8 cellular contexts compared by ENCODE assay signal in genomic region chr1:117051224-117052064, GRCh38. TPM values are rescaled to one million over a fixed set of nuclear protein-coding genes. Genes with fewer than 3 reads are reported as not detected.
DNase-seq lines count a peak whose midpoint lies in the region; ATAC-seq and TF ChIP-seq lines count a peak whose summit lies in the region.

No MANE protein-coding gene starts in this region.

- POLR2A ChIA-PET in CD4-positive, alpha-beta T cell (lab: Charles Lee): interaction anchor here (1.0 to 2.2 kb wide), 4 partner anchors 9 to 314 kb away, joined by 3 to 13 read pairs (median 4); partner anchors contain the start of gene TTF2

- no peaks in the 10 kb centered on the region for H3K9me3 ChIP-seq in CD4-positive, alpha-beta T cell (ENCODE audit: control insufficient read depth, low read length)
- no peaks in the 10 kb centered on the region for H3K9me3 ChIP-seq in lower lobe of right lung

- intact Hi-C loops in CD4-positive, alpha-beta T cell (cut with DNase I, micrococcal nuclease): loop anchor here (5.0 to 10.0 kb wide), 3 partner anchors 64 to 287 kb away; no protein-coding TSS in a partner anchor
- intact Hi-C loops in lower lobe of right lung (cut with DNase I): no loop called here

- no peaks in the 10 kb centered on the region for H3K27me3 Mint-ChIP-seq in CD4-positive, alpha-beta T cell
- no peaks in the 10 kb centered on the region for H3K27me3 Mint-ChIP-seq in activated T-cell treated with anti-CD3 and anti-CD28 coated beads, Interleukin-2, amount 50 U/mL, for 72 hours (ENCODE audit: low read depth)

- H3K27ac Mint-ChIP-seq in CD4-positive, alpha-beta T cell: peak overlapping the region; percentile 93
- H3K27ac Mint-ChIP-seq in activated T-cell treated with anti-CD3 and anti-CD28 coated beads, Interleukin-2, amount 50 U/mL, for 72 hours: peak overlapping the region; percentile 93

- CTCF ChIA-PET in CD4-positive, alpha-beta T cell (lab: Charles Lee): interaction anchor here (1.3 kb wide), 1 partner anchor 327 kb away, joined by 5 read pairs; no protein-coding TSS in a partner anchor

- DNase-seq in CD4-positive, alpha-beta T cell: peak in 4 of 10 experiments; percentile 13 to 29 (median 20)
- peak; percentile 68 for DNase-seq in GM20000 (ENCODE audit: low spot score)
- DNase-seq in HT-29 (ENCODE audit: low spot score): peak; percentile 38
- peak; percentile 45 to 46 for DNase-seq in activated T-cell treated with anti-CD3 and anti-CD28 coated beads, Interleukin-2, amount 50 U/mL, for 72 hours
- DNase-seq in lower lobe of right lung: peak; percentile 64
- DNase-seq in NCI-H146 treated with DMSO at 0.1 percent for 48 hours (lab: John Stamatoyannopoulos, UW; ENCODE audit: unreplicated experiment): no peak
- DNase-seq in A172 (ENCODE audit: low spot score): no peak
- DNase-seq in H4 (ENCODE audit: low spot score): no peak

- no peaks in the 10 kb centered on the region for H3K27me3 ChIP-seq in CD4-positive, alpha-beta T cell (ENCODE audit: control insufficient read depth, insufficient read depth, low read length)
- no peaks in the 10 kb centered on the region for H3K27me3 ChIP-seq in lower lobe of right lung (ENCODE audit: low read depth)

- no peak for ATAC-seq in CD4-positive, alpha-beta T cell (ENCODE audit: poor library complexity)
- ATAC-seq in activated T-cell treated with anti-CD3 and anti-CD28 coated beads, Interleukin-2, amount 50 U/mL, for 72 hours (replicated peaks in 1 of 2): peak; percentile 68 to 73
- ATAC-seq in lower lobe of right lung: peak; percentile 67 to 72

- H3K4me3 ChIP-seq in lower lobe of right lung: peak overlapping the region; percentile 30

- H3K36me3 ChIP-seq in lower lobe of right lung: no peaks in the 10 kb centered on the region

- H3K9me3 Mint-ChIP-seq in CD4-positive, alpha-beta T cell: no peaks in the 10 kb centered on the region
- H3K9me3 Mint-ChIP-seq in activated T-cell treated with anti-CD3 and anti-CD28 coated beads, Interleukin-2, amount 50 U/mL, for 72 hours: no peaks in the 10 kb centered on the region

- H3K36me3 Mint-ChIP-seq in CD4-positive, alpha-beta T cell (ENCODE audit: low read depth): no peaks in the 10 kb centered on the region
- H3K36me3 Mint-ChIP-seq in activated T-cell treated with anti-CD3 and anti-CD28 coated beads, Interleukin-2, amount 50 U/mL, for 72 hours (ENCODE audit: insufficient read depth in 2 of 2): peaks cover 3 to 15% of the 10 kb centered on the region in 2 donors

- peaks cover 14% of the 10 kb centered on the region for H3K4me1 ChIP-seq in lower lobe of right lung

- no peak overlapping the region for H3K27ac ChIP-seq in CD4-positive, alpha-beta T cell (ENCODE audit: low read depth, low read length)
- peak overlapping the region; percentile 46 for H3K27ac ChIP-seq in lower lobe of right lung

- TF ChIP-seq CTCF in CD4-positive, alpha-beta T cell (IDR thresholded peaks at IDR 0.05): no peak
- TF ChIP-seq CTCF in GM20000 (IDR thresholded peaks at IDR 0.05; ENCODE audit: extremely low read depth, missing control alignments) (no peak), lower lobe of right lung (IDR thresholded peaks at IDR 0.05) (no peak)

- H3K4me3 Mint-ChIP-seq in CD4-positive, alpha-beta T cell: peak overlapping the region; percentile 46
- H3K4me3 Mint-ChIP-seq in activated T-cell treated with anti-CD3 and anti-CD28 coated beads, Interleukin-2, amount 50 U/mL, for 72 hours: peak overlapping the region; percentile 78 to 87

- H3K4me1 Mint-ChIP-seq in CD4-positive, alpha-beta T cell (ENCODE audit: low read depth): peaks cover 63% of the 10 kb centered on the region
- H3K4me1 Mint-ChIP-seq in activated T-cell treated with anti-CD3 and anti-CD28 coated beads, Interleukin-2, amount 50 U/mL, for 72 hours (ENCODE audit: low read depth): peaks cover 58% of the 10 kb centered on the region

RNA-seq across cellular contexts. Expression of gene TTF2, which starts 8.7 kb away (rescaled TPM):
- total RNA-seq in CD4-positive, alpha-beta T cell: 10 to 100 TPM; 35.4 to 36.6 TPM
- total RNA-seq in HT-29 (2014; rRNA removed; shearing (Covaris generic)): 27.8 and 29.5 TPM in 2 replicates
- total RNA-seq in activated T-cell treated with anti-CD3 and anti-CD28 coated beads, Interleukin-2, amount 50 U/mL, for 72 hours: 100 to 1,000 TPM; 104 to 107 TPM
- total RNA-seq in lower lobe of right lung: 18.0 TPM
- total RNA-seq in A172 (2014; rRNA removed; shearing (Covaris generic)): 23.2 and 32.2 TPM in 2 replicates
- total RNA-seq in H4 (2014; rRNA removed; shearing (Covaris generic)): 2.9 and 5.9 TPM in 2 replicates

RNA-seq across cellular contexts. Expression of gene CD101, which starts 49.9 kb away (rescaled TPM):
- 1 to 10 TPM; 2.1 to 2.2 TPM for total RNA-seq in CD4-positive, alpha-beta T cell
- 0.05 and 0.33 TPM in 2 replicates for total RNA-seq in HT-29 (2014; rRNA removed; shearing (Covaris generic))
- 1 to 10 TPM; 2.0 to 3.0 TPM for total RNA-seq in activated T-cell treated with anti-CD3 and anti-CD28 coated beads, Interleukin-2, amount 50 U/mL, for 72 hours
- total RNA-seq in lower lobe of right lung: 105 TPM
- total RNA-seq in A172 (2014; rRNA removed; shearing (Covaris generic)): not detected in 2 replicates
- total RNA-seq in H4 (2014; rRNA removed; shearing (Covaris generic)): 0.12 and 0.62 TPM in 2 replicates

Comparison
In these comparisons a context has a peak if more than half of its experiments do, and no peak if none do; other contexts are left out.
1. DNase-seq: peak in GM20000 (single experiment), HT-29 (single experiment), activated T-cell treated with anti-CD3 and anti-CD28 coated beads, Interleukin-2, amount 50 U/mL, for 72 hours (2 of 2) and lower lobe of right lung (single experiment); none in NCI-H146 treated with DMSO at 0.1 percent for 48 hours (single experiment), A172 (single experiment) and H4 (single experiment).
2. RNA of gene CD101, which starts 49.9 kb away (total RNA-seq): 105 TPM in lower lobe of right lung (single experiment); 2.0 to 3.0 TPM in activated T-cell treated with anti-CD3 and anti-CD28 coated beads, Interleukin-2, amount 50 U/mL, for 72 hours, 2.1 to 2.2 TPM in CD4-positive, alpha-beta T cell, 0.12 to 0.62 TPM in H4, 0.05 to 0.33 TPM in HT-29 and not detected in A172; every median in the first group is over 10 times any median in the second.